In genomic region chr15:71532994-71533393, GRCh38 we compare ENCODE assay signal across 8 cellular contexts.
A peak's percentile ranks its signal among the peaks of the same experiment; 100 is the strongest.
DNase-seq lines count a peak whose midpoint lies in the region; ATAC-seq, FAIRE-seq and TF ChIP-seq lines count a peak whose summit lies in the region.

No MANE protein-coding gene starts in this region.

- ATAC-seq in stimulated activated naive B cell treated with anti-CD40 and anti-IgM and Interleukin-4, amounts not matched to agents 10 μg/mL and 1 μg/mL and 100 μg/mL, for 72 hours (replicated peaks), result no peak
- no peak for ATAC-seq in CD8-positive, alpha-beta T cell
- no peak for ATAC-seq in HG03432 (IDR thresholded peaks at IDR 0.05; ENCODE audit: unreplicated experiment)

- no peaks in the 10 kb centered on the region for H3K9me3 ChIP-seq in Peyer's patch
- H3K9me3 ChIP-seq in CD8-positive, alpha-beta T cell (ENCODE audit: low read length), result peaks cover 3% of the 10 kb centered on the region

- H3K27ac Mint-ChIP-seq in stimulated activated naive B cell treated with anti-CD40 and anti-IgM and Interleukin-4, amounts not matched to agents 10 μg/mL and 1 μg/mL and 100 μg/mL, for 72 hours, result no peak overlapping the region
- H3K27ac Mint-ChIP-seq in CD8-positive, alpha-beta T cell, result no peak overlapping the region

- no peaks in the 10 kb centered on the region for H3K4me1 ChIP-seq in Peyer's patch
- no peaks in the 10 kb centered on the region for H3K4me1 ChIP-seq in CD8-positive, alpha-beta T cell (ENCODE audit: insufficient read depth, low read length)

- H3K36me3 ChIP-seq in Peyer's patch, result no peaks in the 10 kb centered on the region
- no peaks in the 10 kb centered on the region for H3K36me3 ChIP-seq in CD8-positive, alpha-beta T cell (ENCODE audit: insufficient read depth, low read length)

- TF ChIP-seq CTCF in AG10803 (conservative IDR thresholded peaks at IDR 0.05; ENCODE audit: low read length) (peak; percentile 56), Peyer's patch (IDR thresholded peaks at IDR 0.05) (peak in 4 of 6 experiments; percentile 16 to 52 (median 42)), fibroblast of villous mesenchyme (IDR thresholded peaks at IDR 0.05; ENCODE audit: insufficient read depth, low read depth, low read length) (peak; percentile 79)
- TF ChIP-seq CTCF in CD8-positive, alpha-beta T cell (IDR thresholded peaks at IDR 0.05), result no peak

- H3K4me3 ChIP-seq in AG10803 (ENCODE audit: low read length) (no peak overlapping the region), Peyer's patch (no peak overlapping the region), fibroblast of villous mesenchyme (ENCODE audit: low read depth, low read length) (no peak overlapping the region)
- no peak overlapping the region for H3K4me3 ChIP-seq in CD8-positive, alpha-beta T cell (ENCODE audit: low read depth, low read length)

- H3K27me3 Mint-ChIP-seq in stimulated activated naive B cell treated with anti-CD40 and anti-IgM and Interleukin-4, amounts not matched to agents 10 μg/mL and 1 μg/mL and 100 μg/mL, for 72 hours, result peaks cover 5 to 26% of the 10 kb centered on the region in 2 donors
- peaks cover 19% of the 10 kb centered on the region for H3K27me3 Mint-ChIP-seq in CD8-positive, alpha-beta T cell (ENCODE audit: low read depth)

- peaks cover 3 to 4% of the 10 kb centered on the region in 2 donors for H3K9me3 Mint-ChIP-seq in stimulated activated naive B cell treated with anti-CD40 and anti-IgM and Interleukin-4, amounts not matched to agents 10 μg/mL and 1 μg/mL and 100 μg/mL, for 72 hours
- peaks cover 8% of the 10 kb centered on the region for H3K9me3 Mint-ChIP-seq in CD8-positive, alpha-beta T cell

- peak; percentile 6 for DNase-seq in AG10803 (ENCODE audit: low read depth)
- DNase-seq in H54 (ENCODE audit: insufficient read length, low spot score), result peak; percentile 6
- DNase-seq in Peyer's patch, result no peak
- peak; percentile 75 for DNase-seq in fibroblast of villous mesenchyme (ENCODE audit: low read depth)
- DNase-seq in activated T-cell treated with anti-CD3 and anti-CD28 coated beads, Interleukin-2, amount 50 U/mL, for 48 hours, result no peak
- no peak for DNase-seq in stimulated activated naive B cell treated with anti-CD40 and anti-IgM and Interleukin-4, amounts not matched to agents 10 μg/mL and 1 μg/mL and 100 μg/mL, for 72 hours
- no peak for DNase-seq in CD8-positive, alpha-beta T cell

- intact Hi-C loops in CD8-positive, alpha-beta T cell (cut with DNase I, micrococcal nuclease), result no loop called here

- POLR2A ChIA-PET in CD8-positive, alpha-beta T cell (lab: Charles Lee), result no interaction called here

- no peak for TF ChIP-seq POLR2A in H54 (IDR thresholded peaks at IDR 0.05; ENCODE audit: low read depth, low read length)
- TF ChIP-seq POLR2A in Peyer's patch (IDR thresholded peaks at IDR 0.05), result no peak

- no peak for FAIRE-seq in H54 (lab: Jason Lieb, UNC)

- no peak overlapping the region for H3K4me3 Mint-ChIP-seq in stimulated activated naive B cell treated with anti-CD40 and anti-IgM and Interleukin-4, amounts not matched to agents 10 μg/mL and 1 μg/mL and 100 μg/mL, for 72 hours
- H3K4me3 Mint-ChIP-seq in CD8-positive, alpha-beta T cell, result no peak overlapping the region

- H3K27me3 ChIP-seq in Peyer's patch, result no peaks in the 10 kb centered on the region
- no peaks in the 10 kb centered on the region for H3K27me3 ChIP-seq in CD8-positive, alpha-beta T cell (ENCODE audit: insufficient read depth, low read length)

- H3K36me3 Mint-ChIP-seq in stimulated activated naive B cell treated with anti-CD40 and anti-IgM and Interleukin-4, amounts not matched to agents 10 μg/mL and 1 μg/mL and 100 μg/mL, for 72 hours, result no peaks in the 10 kb centered on the region
- no peaks in the 10 kb centered on the region for H3K36me3 Mint-ChIP-seq in CD8-positive, alpha-beta T cell

- no peaks in the 10 kb centered on the region for H3K4me1 Mint-ChIP-seq in stimulated activated naive B cell treated with anti-CD40 and anti-IgM and Interleukin-4, amounts not matched to agents 10 μg/mL and 1 μg/mL and 100 μg/mL, for 72 hours
- H3K4me1 Mint-ChIP-seq in CD8-positive, alpha-beta T cell (ENCODE audit: low read depth), result no peaks in the 10 kb centered on the region

- no peak overlapping the region for H3K27ac ChIP-seq in Peyer's patch
- no peak overlapping the region for H3K27ac ChIP-seq in CD8-positive, alpha-beta T cell (ENCODE audit: low read depth, low read length)

- CTCF ChIA-PET in CD8-positive, alpha-beta T cell (lab: Charles Lee), result no interaction called here

Comparison
In these comparisons a context has a peak if more than half of its experiments do, and no peak if none do; other contexts are left out.
1. DNase-seq: peak in AG10803 (single experiment), H54 (single experiment) and fibroblast of villous mesenchyme (single experiment); none in Peyer's patch (0 of 3), activated T-cell treated with anti-CD3 and anti-CD28 coated beads, Interleukin-2, amount 50 U/mL, for 48 hours (0 of 2), stimulated activated naive B cell treated with anti-CD40 and anti-IgM and Interleukin-4, amounts not matched to agents 10 μg/mL and 1 μg/mL and 100 μg/mL, for 72 hours (single experiment) and CD8-positive, alpha-beta T cell (0 of 7).